7 cellular contexts compared by ENCODE assay signal in genomic region chr3:122107171-122107570, GRCh38.
"Had no signal": no experiment of that assay in that cellular context is flagged by ENCODE, and none has a peak within 500 bp of the region (broad histone marks: within the 10 kb centered on the region; RNA-seq: fewer than 3 reads in every experiment).

No MANE protein-coding gene starts in this region.

- ATAC-seq: GM12878 had no signal

- FAIRE-seq: G401.6, GM12878, GM12891, GM12892, GM18507 had no signal

- H3K4me3 ChIP-seq: GM12878 had no signal

- DNase-seq: GDM1, GF-D8 had no signal
